Comparison of ENCODE assay signal across 12 cellular contexts in genomic region chr2:127508025-127508620, GRCh38. TPM values are rescaled to one million over a fixed set of nuclear protein-coding genes. Genes with fewer than 3 reads are reported as not detected.
A peak's percentile ranks its signal among the peaks of the same experiment; 100 is the strongest.
DNase-seq lines count a peak whose midpoint lies in the region; ATAC-seq and TF ChIP-seq lines count a peak whose summit lies in the region.
"Had no signal": no experiment of that assay in that cellular context is flagged by ENCODE, and none has a peak within 500 bp of the region (broad histone marks: within the 10 kb centered on the region; RNA-seq: fewer than 3 reads in every experiment).

No MANE protein-coding gene starts in this region.

- DNase-seq in GM23338 (ENCODE audit: low spot score) = no peak
- no peak for DNase-seq in activated naive CD8-positive, alpha-beta T cell treated with anti-CD3 and anti-CD28 coated beads for 36 hours
- DNase-seq in cardiac muscle cell (ENCODE audit: low read depth in 1 of 2, low spot score in 1 of 2) = no peak
- no peak for DNase-seq in kidney glomerular epithelial cell (lab: John Stamatoyannopoulos, UW)
- no peak for DNase-seq in NAMALWA (ENCODE audit: low spot score)
- DNase-seq: activated gamma-delta T cell, DND-41, NCI-H1417 treated with DMSO at 0.1 percent for 48 hours had no signal

- peaks cover 81% of the 10 kb centered on the region for H3K79me2 ChIP-seq in GM23338 (replicated peaks; ENCODE audit: insufficient read depth)

- H3K9me3 ChIP-seq in cardiac muscle cell (ENCODE audit: low read depth) (no peaks in the 10 kb centered on the region), skeletal muscle tissue (ENCODE audit: control insufficient read depth in 3 of 3, low read length in 3 of 3) (no peaks in the 10 kb centered on the region)

- peaks cover 9% of the 10 kb centered on the region; the same call in 2 of the 3 replicates for H3K4me1 Mint-ChIP-seq in GM23338
- peaks cover 57% of the 10 kb centered on the region for H3K4me1 Mint-ChIP-seq in activated naive CD8-positive, alpha-beta T cell treated with anti-CD3 and anti-CD28 coated beads for 36 hours

- no peak overlapping the region for H3K4me3 ChIP-seq in GM23338
- H3K4me3 ChIP-seq in cardiac muscle cell = no peak overlapping the region
- H3K4me3 ChIP-seq in skeletal muscle tissue (ENCODE audit: low read length in 3 of 3) = peak overlapping the region in 1 of 3 donors; percentile 5

- peaks cover 26% of the 10 kb centered on the region for H3K36me3 Mint-ChIP-seq in GM23338 (ENCODE audit: low read depth)
- peaks cover 22% of the 10 kb centered on the region for H3K36me3 Mint-ChIP-seq in activated naive CD8-positive, alpha-beta T cell treated with anti-CD3 and anti-CD28 coated beads for 36 hours

- H3K27me3 ChIP-seq in GM23338 (ENCODE audit: insufficient read depth) (no peaks in the 10 kb centered on the region), cardiac muscle cell (no peaks in the 10 kb centered on the region), skeletal muscle tissue (ENCODE audit: control insufficient read depth in 3 of 3, insufficient read depth in 3 of 3, low read length in 3 of 3) (no peaks in the 10 kb centered on the region)

- H3K4me1 ChIP-seq in GM23338 (ENCODE audit: insufficient read depth) (peaks cover 9% of the 10 kb centered on the region; the same call in 1 of the 2 replicates), cardiac muscle cell (ENCODE audit: low read depth) (peaks cover 16% of the 10 kb centered on the region), skeletal muscle tissue (ENCODE audit: control insufficient read depth in 3 of 3, insufficient read depth in 3 of 3, low read length in 3 of 3) (peaks cover 24 to 36% (median 34%) of the 10 kb centered on the region in 3 donors)

- H3K36me3 ChIP-seq in GM23338 (ENCODE audit: insufficient read depth) (peaks cover 23% of the 10 kb centered on the region), cardiac muscle cell (peaks cover 19% of the 10 kb centered on the region), skeletal muscle tissue (ENCODE audit: control insufficient read depth in 3 of 3, insufficient read depth in 3 of 3, low read length in 3 of 3) (peaks cover 7 to 21% (median 18%) of the 10 kb centered on the region in 3 donors)

- H3K9ac ChIP-seq in skeletal muscle tissue (ENCODE audit: low read depth in 1 of 3, low read length in 3 of 3) = no peak overlapping the region

- H3K9me2 ChIP-seq in GM23338 (ENCODE audit: insufficient read depth) = no peaks in the 10 kb centered on the region

- H3K27me3 Mint-ChIP-seq in GM23338 (ENCODE audit: insufficient read depth, low read depth, poor library complexity) = no peaks in the 10 kb centered on the region
- H3K27me3 Mint-ChIP-seq in activated naive CD8-positive, alpha-beta T cell treated with anti-CD3 and anti-CD28 coated beads for 36 hours = no peaks in the 10 kb centered on the region

- ATAC-seq in GM23338 (no peak), GM21447 (IDR thresholded peaks at IDR 0.05; ENCODE audit: unreplicated experiment) (no peak), HG03432 (IDR thresholded peaks at IDR 0.05; ENCODE audit: unreplicated experiment) (no peak)

- peak overlapping the region; percentile 68 for H3K27ac Mint-ChIP-seq in GM23338
- peak overlapping the region; percentile 1 for H3K27ac Mint-ChIP-seq in activated naive CD8-positive, alpha-beta T cell treated with anti-CD3 and anti-CD28 coated beads for 36 hours

- H3K4me3 Mint-ChIP-seq in GM23338 = no peak overlapping the region
- H3K4me3 Mint-ChIP-seq in activated naive CD8-positive, alpha-beta T cell treated with anti-CD3 and anti-CD28 coated beads for 36 hours = no peak overlapping the region

- peaks cover 75% of the 10 kb centered on the region for H4K20me1 ChIP-seq in GM23338 (replicated peaks; ENCODE audit: insufficient read depth)

- TF ChIP-seq CTCF in GM23338 (conservative IDR thresholded peaks at IDR 0.05; ENCODE audit: low read depth in 2 of 2) = no peak
- no peak for TF ChIP-seq CTCF in cardiac muscle cell (IDR thresholded peaks at IDR 0.05; ENCODE audit: low read depth, low read length)

- H2AFZ ChIP-seq in GM23338 = no peak overlapping the region

- no peaks in the 10 kb centered on the region; the same call in 2 of the 3 replicates for H3K9me3 Mint-ChIP-seq in GM23338
- H3K9me3 Mint-ChIP-seq in activated naive CD8-positive, alpha-beta T cell treated with anti-CD3 and anti-CD28 coated beads for 36 hours = no peaks in the 10 kb centered on the region

- no peak overlapping the region for H3K4me2 ChIP-seq in GM23338

- 0 out of 2 replicates have a peak, but pooled peaks cover 2% of the 10 kb centered on the region for H3F3A ChIP-seq in GM23338 (replicated peaks; ENCODE audit: low read depth)

- H3K27ac ChIP-seq in GM23338 (ENCODE audit: low read depth) = peak overlapping the region; percentile 55; the same call in 1 of the 2 replicates
- peak overlapping the region; percentile 20 for H3K27ac ChIP-seq in cardiac muscle cell
- H3K27ac ChIP-seq in skeletal muscle tissue (ENCODE audit: low read depth, low read length) = peak overlapping the region; percentile 66

TF ChIP-seq in GM23338, 12 proteins besides CTCF, POLR2A, EP300 and RAD21:
- TF ChIP-seq POLR2AphosphoS5 (IDR thresholded peaks at IDR 0.05; ENCODE audit: low read depth) = no peak
- TF ChIP-seq REST (IDR thresholded peaks at IDR 0.05; ENCODE audit: unreplicated experiment) = no peak
- TF ChIP-seq ETS1 (IDR thresholded peaks at IDR 0.05) = no peak
- no peak for TF ChIP-seq ZNF331 (CRISPR knock-in tag; IDR thresholded peaks at IDR 0.05; ENCODE audit: low read depth)
- TF ChIP-seq ZNF114 (CRISPR knock-in tag; IDR thresholded peaks at IDR 0.05) = no peak

RNA-seq across cellular contexts. Expression of gene IWS1, which starts 18.2 kb away (rescaled TPM):
- 56.0 and 82.8 TPM in 2 replicates for total RNA-seq in GM23338 (2014; rRNA removed; shearing (Covaris generic))
- polyA plus RNA-seq in GM23338 (2016; fragmentation: Nextera tagmentation; extraction: Ambion mirVana) (84.4 and 97.2 TPM in 2 replicates), cardiac muscle cell (52.4 and 53.8 TPM in 2 replicates)
- 10 to 100 TPM; 52.5 to 58.7 TPM for total RNA-seq in activated naive CD8-positive, alpha-beta T cell treated with anti-CD3 and anti-CD28 coated beads for 36 hours
- total RNA-seq in cardiac muscle cell (47.2 and 55.6 TPM in 2 replicates), skeletal muscle tissue (24.5 TPM)

RNA-seq across cellular contexts. Expression of gene MYO7B, which starts 27.4 kb away (rescaled TPM):
- not detected in 2 replicates for total RNA-seq in GM23338 (2014; rRNA removed; shearing (Covaris generic))
- polyA plus RNA-seq in GM23338 (2016; fragmentation: Nextera tagmentation; extraction: Ambion mirVana) (not detected in 2 replicates), cardiac muscle cell (0.12 TPM in 1 of 2 replicates, not detected in the other)
- under 1 TPM; 0.62 to 0.88 TPM for total RNA-seq in activated naive CD8-positive, alpha-beta T cell treated with anti-CD3 and anti-CD28 coated beads for 36 hours
- total RNA-seq in cardiac muscle cell (0.06 TPM in 1 of 2 replicates, not detected in the other), skeletal muscle tissue (1.0 TPM)
- total RNA-seq: H1 had no signal
- polyA plus RNA-seq: H1 had no signal
